Comparison of ENCODE assay signal across 23 cellular contexts in the genomic region with DNA sequence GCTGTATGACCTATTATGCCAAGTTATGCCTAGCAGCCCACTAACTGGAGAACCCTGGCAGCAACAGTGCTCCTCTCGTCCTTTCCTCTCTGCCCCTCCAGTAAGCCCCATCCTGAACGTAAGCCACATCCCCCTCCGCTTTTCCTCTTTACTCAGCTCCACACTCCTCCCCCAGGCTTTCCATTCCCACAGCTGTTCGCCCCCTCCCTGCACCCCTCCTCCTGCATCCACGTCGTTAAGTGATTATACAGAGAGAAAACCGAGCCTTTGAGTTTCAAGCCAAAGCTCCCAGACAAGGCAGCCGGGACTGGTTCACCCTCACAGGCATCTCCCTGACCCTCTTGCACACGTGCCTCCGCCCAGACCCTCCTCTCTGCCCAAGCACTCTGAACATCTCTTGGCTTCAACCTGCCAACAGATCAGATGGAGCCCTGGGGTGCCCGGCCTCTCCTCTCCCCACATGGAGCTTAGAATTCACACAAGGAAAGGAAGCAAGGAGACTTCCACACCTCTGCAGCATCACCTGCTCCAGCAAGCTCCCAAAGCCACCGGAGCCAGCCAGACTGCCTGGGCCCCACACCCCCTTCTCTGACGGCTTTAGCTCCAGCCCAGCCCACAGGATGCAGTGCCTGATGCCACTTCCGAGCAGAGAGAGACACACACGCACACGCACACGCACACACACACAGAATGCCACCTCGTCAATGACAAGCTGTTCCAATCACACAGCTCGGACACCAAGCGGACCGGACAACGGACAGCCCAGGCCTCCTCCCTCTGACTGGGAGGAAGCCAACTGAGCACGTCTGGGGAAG.
A peak's percentile ranks its signal among the peaks of the same experiment; 100 is the strongest.
DNase-seq lines count a peak whose midpoint lies in the region; ATAC-seq, FAIRE-seq and TF ChIP-seq lines count a peak whose summit lies in the region.
"Had no signal": no experiment of that assay in that cellular context is flagged by ENCODE, and none has a peak within 500 bp of the region (broad histone marks: within the 10 kb centered on the region; RNA-seq: fewer than 3 reads in every experiment).

No MANE protein-coding gene starts in this region.

- no peak overlapping the region for H4K5ac ChIP-seq in H1 (ENCODE audit: insufficient read length, low read depth, low read length)

- no peak for ATAC-seq in HG03342 (IDR thresholded peaks at IDR 0.05; ENCODE audit: unreplicated experiment)
- ATAC-seq: GM12878; naive thymus-derived CD4-positive, alpha-beta T cell; Panc1; psoas muscle had no signal

- H3K4me2 ChIP-seq in H1 (ENCODE audit: insufficient read depth in 1 of 2, low read depth in 2 of 2, low read length in 2 of 2): peak overlapping the region; percentile 40 to 82

- no peaks in the 10 kb centered on the region for H3K36me3 Mint-ChIP-seq in activated naive CD4-positive, alpha-beta T cell treated with anti-CD3 and anti-CD28 coated beads, Interleukin-2, amount 10 ng/mL, durations not matched to agents 7 days and 5 days
- H3K36me3 Mint-ChIP-seq in type B pancreatic cell: no peaks in the 10 kb centered on the region

- H3K79me2 ChIP-seq in H1 (ENCODE audit: control insufficient read depth in 1 of 2, insufficient read depth in 2 of 2, low read length in 2 of 2): 0 out of 4 replicates have a peak, but pooled peaks cover 0 to 2% of the 10 kb centered on the region in 2 experiments

- POLR2A ChIA-PET in H1 (lab: Charles Lee; ENCODE audit: partially characterized antibody): interaction anchor here (0.5 to 5.9 kb wide), 8 partner anchors 9 to 1211 kb away, joined by 3 to 36 read pairs (median 4); no protein-coding TSS in a partner anchor

- H4K91ac ChIP-seq in H1 (replicated peaks; ENCODE audit: insufficient read length, low read length): peak overlapping the region; percentile 94

- peak overlapping the region; percentile 85; the same call in 1 of the 2 replicates for H3K18ac ChIP-seq in H1 (ENCODE audit: extremely low read depth, low read length)

- H3K79me1 ChIP-seq in H1 (ENCODE audit: low read depth, low read length): peaks cover 2% of the 10 kb centered on the region; the same call in 1 of the 2 replicates

- CTCF ChIA-PET in activated naive CD4-positive, alpha-beta T cell treated with anti-CD3 and anti-CD28 coated beads, Interleukin-2, amount 10 ng/mL, durations not matched to agents 7 days and 5 days (lab: Charles Lee): interaction anchor here (0.8 to 2.4 kb wide), 3 partner anchors 9 to 228 kb away, joined by 3 to 13 read pairs (median 7); no protein-coding TSS in a partner anchor
- CTCF ChIA-PET in H1 (lab: Charles Lee; ENCODE audit: partially characterized antibody): interaction anchor here (0.5 to 8.1 kb wide), 16 partner anchors 9 to 374 kb away, joined by 3 to 77 read pairs (median 5); no protein-coding TSS in a partner anchor

- H2AK5ac ChIP-seq in H1 (ENCODE audit: low read depth, low read length): peak overlapping the region; percentile 99

- H3K36me3 ChIP-seq in WERI-Rb-1 (no peaks in the 10 kb centered on the region), H1 (ENCODE audit: control insufficient read depth in 2 of 4, insufficient read depth in 4 of 4, low read length in 3 of 4) (no peaks in the 10 kb centered on the region)

- H3K27me3 ChIP-seq in WERI-Rb-1 (ENCODE audit: insufficient read depth, low read depth, severe bottlenecking) (no peaks in the 10 kb centered on the region), H1 (replicated peaks in 1 of 4; ENCODE audit: control insufficient read depth in 3 of 4, extremely low read depth in 1 of 4, insufficient read depth in 3 of 4, low read length in 3 of 4) (peaks cover 0 to 15% (median 12%) of the 10 kb centered on the region in 4 experiments; a peak in 3 of 7 replicates)
- H3K27me3 ChIP-seq: testis had no signal

- H3K27ac Mint-ChIP-seq in activated naive CD4-positive, alpha-beta T cell treated with anti-CD3 and anti-CD28 coated beads, Interleukin-2, amount 10 ng/mL, durations not matched to agents 7 days and 5 days: no peak overlapping the region
- peak overlapping the region; percentile 11 for H3K27ac Mint-ChIP-seq in type B pancreatic cell
- H3K27ac Mint-ChIP-seq: naive thymus-derived CD4-positive, alpha-beta T cell had no signal

- TF ChIP-seq EP300 in H1 (IDR thresholded peaks at IDR 0.05; ENCODE audit: borderline replicate concordance in 1 of 2, low read depth in 2 of 2, low read length in 2 of 2): no peak

- H3K56ac ChIP-seq in H1 (replicated peaks; ENCODE audit: insufficient read length, low read depth, low read length): no peak overlapping the region

- H3K27ac ChIP-seq in WERI-Rb-1: no peak overlapping the region
- H3K27ac ChIP-seq in H1 (ENCODE audit: low read depth, low read length): no peak overlapping the region
- H3K27ac ChIP-seq: HL-60, psoas muscle, testis had no signal

- DNase-seq in activated naive CD4-positive, alpha-beta T cell treated with anti-CD3 and anti-CD28 coated beads, Interleukin-2, amount 10 ng/mL, durations not matched to agents 7 days and 5 days: peak; percentile 35
- no peak for DNase-seq in activated naive CD4-positive, alpha-beta T cell (lab: John Stamatoyannopoulos, UW)
- DNase-seq in WERI-Rb-1: peak; percentile 58
- DNase-seq in H1 (ENCODE audit: low read depth in 1 of 2, low spot score in 2 of 2): no peak
- DNase-seq in type B pancreatic cell (ENCODE audit: extremely low spot score, unreplicated experiment): no peak
- DNase-seq in cerebellar cortex (ENCODE audit: low spot score): no peak
- DNase-seq in SIG-M5 (lab: John Stamatoyannopoulos, UW): no peak
- DNase-seq: activated gamma-delta T cell treated with Interleukin-2 at 50 U/mL for 16 hours; Caco-2; KBM-7; MV-4-11; naive thymus-derived CD4-positive, alpha-beta T cell; NCI-H2081; NCI-H526; psoas muscle; small intestine; testis had no signal

- FAIRE-seq in H1 (lab: Jason Lieb, UNC): no peak
- FAIRE-seq: G401.6, GM12878, small intestine, TTC549 had no signal

- no peak for TF ChIP-seq RAD21 in H1 (IDR thresholded peaks at IDR 0.05 in 1 of 2, conservative IDR thresholded peaks at IDR 0.05 in 1 of 2; ENCODE audit: low read depth in 2 of 2, low read length in 2 of 2)

- no peak overlapping the region for H3K14ac ChIP-seq in H1 (ENCODE audit: insufficient read length)

- WGBS in H1 (ENCODE audit: extremely low coverage in 1 of 2, insufficient coverage in 1 of 2, insufficient read length in 1 of 2, insufficient replicate concordance in 2 of 2, low coverage in 1 of 2, low lambda C conversion rate in 2 of 2, missing lambda C conversion rate in 1 of 2), 2 experiments: 72% methylated on average over 21 of the region's 23 CpGs; no CpG with 5 or more reads in 1 of the 2 experiments

- H2BK15ac ChIP-seq in H1 (ENCODE audit: low read length): peak overlapping the region; percentile 84; the same call in 1 of the 2 replicates

- no peak overlapping the region; the same call in 1 of the 2 replicates for H4K8ac ChIP-seq in H1 (ENCODE audit: extremely low read depth, insufficient read depth, low read length)

- TF ChIP-seq CTCF in WERI-Rb-1 (IDR thresholded peaks at IDR 0.05; ENCODE audit: low read depth, low read length) (no peak), H1 (IDR thresholded peaks at IDR 0.05; ENCODE audit: control extremely low read depth in 1 of 3, insufficient read depth in 1 of 3, low read depth in 1 of 3, low read length in 3 of 3) (no peak), type B pancreatic cell (conservative IDR thresholded peaks at IDR 0.05) (no peak)

- H3K4me1 ChIP-seq in H1 (replicated peaks in 1 of 4; ENCODE audit: control insufficient read depth in 3 of 4, insufficient read depth in 4 of 4, low read length in 3 of 4): peaks cover 19 to 40% (median 29%) of the 10 kb centered on the region in 4 experiments
- H3K4me1 ChIP-seq: Caco-2, psoas muscle, testis had no signal

- no peak for TF ChIP-seq POLR2A in H1 (IDR thresholded peaks at IDR 0.05; ENCODE audit: control extremely low read depth in 1 of 2, low read depth in 2 of 2, low read length in 2 of 2)

- no peak overlapping the region for H3K4me3 Mint-ChIP-seq in activated naive CD4-positive, alpha-beta T cell treated with anti-CD3 and anti-CD28 coated beads, Interleukin-2, amount 10 ng/mL, durations not matched to agents 7 days and 5 days
- H3K4me3 Mint-ChIP-seq in type B pancreatic cell: peak overlapping the region; percentile 78

- H3K4me3 ChIP-seq in WERI-Rb-1 (ENCODE audit: low read depth, low read length) (no peak overlapping the region), H1 (ENCODE audit: extremely low read depth in 1 of 4, insufficient read depth in 2 of 4, low read depth in 3 of 4, low read length in 4 of 4) (peak overlapping the region in 1 of 4 experiments; percentile 30; a peak in 2 of 8 replicates)
- H3K4me3 ChIP-seq: GM12878, psoas muscle, testis had no signal

- H2AFZ ChIP-seq in H1 (ENCODE audit: low read length): 0 out of 2 replicates have a peak overlapping the region, but pooled peaks have one; percentile 55

- no peaks in the 10 kb centered on the region for H3K9me3 Mint-ChIP-seq in activated naive CD4-positive, alpha-beta T cell treated with anti-CD3 and anti-CD28 coated beads, Interleukin-2, amount 10 ng/mL, durations not matched to agents 7 days and 5 days
- peaks cover 6% of the 10 kb centered on the region for H3K9me3 Mint-ChIP-seq in type B pancreatic cell

- peaks cover 10% of the 10 kb centered on the region for H3K23me2 ChIP-seq in H1 (ENCODE audit: low read depth, low read length)

- H3K23ac ChIP-seq in H1 (ENCODE audit: insufficient read length): no peak overlapping the region

- H3K4me1 Mint-ChIP-seq in activated naive CD4-positive, alpha-beta T cell treated with anti-CD3 and anti-CD28 coated beads, Interleukin-2, amount 10 ng/mL, durations not matched to agents 7 days and 5 days: peaks cover 8% of the 10 kb centered on the region
- peaks cover 18% of the 10 kb centered on the region for H3K4me1 Mint-ChIP-seq in type B pancreatic cell (ENCODE audit: unreplicated experiment)

- peaks cover 57% of the 10 kb centered on the region for H3K27me3 Mint-ChIP-seq in activated naive CD4-positive, alpha-beta T cell treated with anti-CD3 and anti-CD28 coated beads, Interleukin-2, amount 10 ng/mL, durations not matched to agents 7 days and 5 days
- H3K27me3 Mint-ChIP-seq in type B pancreatic cell: peaks cover 77% of the 10 kb centered on the region

- H3K9ac ChIP-seq in H1 (replicated peaks in 1 of 4; ENCODE audit: extremely low read depth in 1 of 4, low read depth in 3 of 4, low read length in 3 of 4): no peak overlapping the region; a peak in 1 of 7 replicates

- peak overlapping the region; percentile 100; the same call in 1 of the 2 replicates for H2BK12ac ChIP-seq in H1 (ENCODE audit: low read depth, low read length)

- no peak overlapping the region for H2BK120ac ChIP-seq in H1 (replicated peaks; ENCODE audit: low read depth, low read length)

- peak overlapping the region; percentile 98 for H2BK20ac ChIP-seq in H1 (ENCODE audit: low read length)

- peak overlapping the region; percentile 94; the same call in 1 of the 2 replicates for H2BK5ac ChIP-seq in H1 (ENCODE audit: low read depth, low read length)

- no peaks in the 10 kb centered on the region for H4K20me1 ChIP-seq in H1 (replicated peaks in 1 of 2; ENCODE audit: control insufficient read depth in 1 of 2, insufficient read depth in 2 of 2, low read length in 2 of 2)

- H3K9me3 ChIP-seq in WERI-Rb-1 (ENCODE audit: severe bottlenecking) (no peaks in the 10 kb centered on the region), H1 (ENCODE audit: insufficient read depth in 2 of 2, low read depth in 1 of 2, low read length in 1 of 2) (no peaks in the 10 kb centered on the region)
- H3K9me3 ChIP-seq: Caco-2, psoas muscle, testis had no signal

- H3K4ac ChIP-seq in H1 (replicated peaks; ENCODE audit: insufficient read length, low read depth, low read length): no peak overlapping the region

Comparison
In these comparisons a context has a peak if more than half of its experiments do, and no peak if none do; other contexts are left out.
1. DNase-seq: peak in activated naive CD4-positive, alpha-beta T cell treated with anti-CD3 and anti-CD28 coated beads, Interleukin-2, amount 10 ng/mL, durations not matched to agents 7 days and 5 days (single experiment) and WERI-Rb-1 (single experiment); none in activated naive CD4-positive, alpha-beta T cell (0 of 4), H1 (0 of 2), type B pancreatic cell (single experiment), cerebellar cortex (single experiment) and SIG-M5 (single experiment).